In the genomic region with DNA sequence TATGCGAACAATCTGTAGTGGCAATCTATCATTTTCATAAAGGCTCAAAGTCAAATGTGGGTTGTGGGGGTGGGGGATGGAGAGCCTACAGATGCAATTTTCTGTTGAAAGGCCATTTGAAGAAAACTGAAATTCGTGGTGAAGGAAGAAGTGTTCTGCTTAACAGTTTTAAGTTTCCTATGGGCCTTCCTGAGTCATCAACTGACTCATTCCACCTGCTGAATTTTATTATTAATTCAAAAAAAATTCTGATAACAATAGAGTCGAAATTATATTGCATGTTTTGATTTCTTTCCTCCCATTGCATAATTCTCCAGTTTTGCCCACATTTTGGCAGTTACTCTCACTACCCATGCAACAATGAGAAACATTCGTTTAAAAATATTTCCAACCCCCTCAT, we compare ENCODE assay signal across 22 cellular contexts.
A peak's percentile ranks its signal among the peaks of the same experiment; 100 is the strongest.
DNase-seq lines count a peak whose midpoint lies in the region; ATAC-seq and TF ChIP-seq lines count a peak whose summit lies in the region.
"Had no signal": no experiment of that assay in that cellular context is flagged by ENCODE, and none has a peak within 500 bp of the region (broad histone marks: within the 10 kb centered on the region; RNA-seq: fewer than 3 reads in every experiment).

No MANE protein-coding gene starts in this region.

- ATAC-seq in activated B cell treated with CpG ODN at 0.5 μM for 24 hours (ENCODE audit: low read depth) (no peak), HG03175 (IDR thresholded peaks at IDR 0.05; ENCODE audit: unreplicated experiment) (no peak)
- no peak for ATAC-seq in natural killer cell treated with Interleukin-12 subunit alpha and Interleukin-12 subunit beta and Interleukin-15 and Interleukin-18, amount 100 ng/mL, for 72 hours
- ATAC-seq: mucosa of descending colon had no signal

- no peak overlapping the region for H3K4me3 ChIP-seq in BLaER1
- H3K4me3 ChIP-seq: colonic mucosa, mucosa of descending colon, prostate gland, skin epidermis had no signal

- H3K4me2 ChIP-seq in BLaER1, result peak overlapping the region; percentile 57

- CTCF ChIA-PET in activated B cell treated with CpG ODN at 0.5 μM for 24 hours (lab: Charles Lee), result no interaction called here

- no peak for TF ChIP-seq CTCF in activated B cell treated with CpG ODN at 0.5 μM for 24 hours (IDR thresholded peaks at IDR 0.05)

- H3K36me3 Mint-ChIP-seq in activated B cell treated with CpG ODN at 0.5 μM for 24 hours (ENCODE audit: low read depth), result no peaks in the 10 kb centered on the region
- H3K36me3 Mint-ChIP-seq in natural killer cell treated with Interleukin-12 subunit alpha and Interleukin-12 subunit beta and Interleukin-15 and Interleukin-18, amount 100 ng/mL, for 72 hours, result no peaks in the 10 kb centered on the region

- H3K9me3 ChIP-seq in BLaER1, result peaks cover 8% of the 10 kb centered on the region; the same call in 1 of the 2 replicates
- H3K9me3 ChIP-seq: BE2C, colonic mucosa, mucosa of descending colon, prostate gland had no signal

- H4K20me1 ChIP-seq in BLaER1, result no peaks in the 10 kb centered on the region

- DNase-seq in HS-5 (ENCODE audit: low read depth) (peak; percentile 25), activated B cell treated with CpG ODN at 0.5 μM for 24 hours (no peak), iris pigment epithelial cell (ENCODE audit: low read depth) (peak; percentile 6), NCI-H1048 (lab: John Stamatoyannopoulos, UW) (no peak), DMS53 (lab: John Stamatoyannopoulos, UW) (no peak)
- no peak for DNase-seq in natural killer cell treated with Interleukin-12 subunit alpha and Interleukin-12 subunit beta and Interleukin-15 and Interleukin-18, amount 100 ng/mL, for 72 hours (ENCODE audit: low spot score)
- DNase-seq: activated T-cell treated with anti-CD3 and anti-CD28 coated beads, Interleukin-2, amount 50 U/mL, for 4 hours; BE2C; brain microvascular endothelial cell; Calu3; colonic mucosa; mucosa of descending colon; NCI-H1694; SIG-M5; stimulated activated CD4-positive, alpha-beta T cell treated with anti-CD3 and anti-CD28 coated beads, Interleukin-4, amount 100 ng/mL, for 24 hours had no signal

- H3K36me3 ChIP-seq in BLaER1, result no peaks in the 10 kb centered on the region
- H3K36me3 ChIP-seq: BE2C, brain microvascular endothelial cell, colonic mucosa, prostate gland had no signal

- H3K4me1 ChIP-seq in BLaER1, result peaks cover 56% of the 10 kb centered on the region
- H3K4me1 ChIP-seq: BE2C, colonic mucosa, prostate gland had no signal

- no peaks in the 10 kb centered on the region for H3K27me3 Mint-ChIP-seq in activated B cell treated with CpG ODN at 0.5 μM for 24 hours
- peaks cover 0 to 2% of the 10 kb centered on the region in 2 donors for H3K27me3 Mint-ChIP-seq in natural killer cell treated with Interleukin-12 subunit alpha and Interleukin-12 subunit beta and Interleukin-15 and Interleukin-18, amount 100 ng/mL, for 72 hours
- H3K27me3 Mint-ChIP-seq: IgD-negative memory B cell had no signal

- peaks cover 16% of the 10 kb centered on the region for H3K4me1 Mint-ChIP-seq in activated B cell treated with CpG ODN at 0.5 μM for 24 hours
- H3K4me1 Mint-ChIP-seq in natural killer cell treated with Interleukin-12 subunit alpha and Interleukin-12 subunit beta and Interleukin-15 and Interleukin-18, amount 100 ng/mL, for 72 hours (ENCODE audit: low read depth in 2 of 2), result no peaks in the 10 kb centered on the region

- H3K27me3 ChIP-seq in BLaER1, result no peaks in the 10 kb centered on the region
- H3K27me3 ChIP-seq: brain microvascular endothelial cell, colonic mucosa had no signal

- H3K27ac ChIP-seq in BLaER1, result peak overlapping the region; percentile 72
- H3K27ac ChIP-seq: brain microvascular endothelial cell, colonic mucosa, HL-60, prostate gland, skin epidermis, VCaP had no signal

- H3K9ac ChIP-seq in BLaER1, result peak overlapping the region; percentile 49

- H3K4me3 Mint-ChIP-seq in activated B cell treated with CpG ODN at 0.5 μM for 24 hours, result no peak overlapping the region
- no peak overlapping the region for H3K4me3 Mint-ChIP-seq in natural killer cell treated with Interleukin-12 subunit alpha and Interleukin-12 subunit beta and Interleukin-15 and Interleukin-18, amount 100 ng/mL, for 72 hours
- H3K4me3 Mint-ChIP-seq: activated T-cell treated with anti-CD3 and anti-CD28 coated beads, Interleukin-2, amount 50 U/mL, for 4 hours; IgD-negative memory B cell had no signal

- intact Hi-C loops in activated B cell treated with CpG ODN at 0.5 μM for 24 hours (cut with micrococcal nuclease), result no loop called here

- POLR2A ChIA-PET in activated B cell treated with CpG ODN at 0.5 μM for 24 hours (lab: Charles Lee), result no interaction called here

- peak overlapping the region; percentile 47 for H3K27ac Mint-ChIP-seq in activated B cell treated with CpG ODN at 0.5 μM for 24 hours
- no peak overlapping the region for H3K27ac Mint-ChIP-seq in natural killer cell treated with Interleukin-12 subunit alpha and Interleukin-12 subunit beta and Interleukin-15 and Interleukin-18, amount 100 ng/mL, for 72 hours
- H3K27ac Mint-ChIP-seq: IgD-negative memory B cell had no signal

- no peaks in the 10 kb centered on the region for H3K9me3 Mint-ChIP-seq in activated B cell treated with CpG ODN at 0.5 μM for 24 hours
- H3K9me3 Mint-ChIP-seq in natural killer cell treated with Interleukin-12 subunit alpha and Interleukin-12 subunit beta and Interleukin-15 and Interleukin-18, amount 100 ng/mL, for 72 hours, result peaks cover 4% of the 10 kb centered on the region
- H3K9me3 Mint-ChIP-seq: activated T-cell treated with anti-CD3 and anti-CD28 coated beads, Interleukin-2, amount 50 U/mL, for 4 hours had no signal

Comparison
In these comparisons a context has a peak if more than half of its experiments do, and no peak if none do; other contexts are left out.
1. DNase-seq: peak in HS-5 (single experiment) and iris pigment epithelial cell (single experiment); none in activated B cell treated with CpG ODN at 0.5 μM for 24 hours (single experiment), NCI-H1048 (single experiment), natural killer cell treated with Interleukin-12 subunit alpha and Interleukin-12 subunit beta and Interleukin-15 and Interleukin-18, amount 100 ng/mL, for 72 hours (single experiment) and DMS53 (single experiment).